Comparison of ENCODE assay signal across 8 cellular contexts in the genomic region with DNA sequence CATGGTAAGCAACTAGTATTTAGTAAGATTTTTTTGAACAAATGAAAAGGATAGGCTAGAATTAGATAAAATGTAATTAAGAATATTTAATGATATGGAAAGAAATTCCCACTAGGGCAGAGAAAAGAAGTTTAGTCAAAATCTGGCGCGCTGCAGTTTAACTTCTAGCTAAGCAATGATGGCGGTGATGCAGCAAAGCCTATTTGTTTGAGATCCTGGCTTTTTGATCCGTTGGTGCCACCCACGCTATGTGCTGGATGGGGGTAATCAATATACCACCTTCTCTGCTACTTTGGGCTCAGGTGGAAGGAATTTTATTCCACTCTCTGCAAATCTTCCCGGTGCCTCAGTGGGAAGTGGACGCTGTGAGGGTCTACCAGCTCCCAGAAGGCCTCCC. TPM values are rescaled to one million over a fixed set of nuclear protein-coding genes. Genes with fewer than 3 reads are reported as not detected.
DNase-seq lines count a peak whose midpoint lies in the region; ATAC-seq and TF ChIP-seq lines count a peak whose summit lies in the region.

No MANE protein-coding gene starts in this region.

- peaks cover 43% of the 10 kb centered on the region for H3K27me3 Mint-ChIP-seq in activated T-helper 2 cell treated with anti-CD3 and anti-CD28 coated beads, Interferon-gamma antibody, Interleukin-2, Interleukin-4, amounts not matched to agents 10 μg/mL and 5 μg/mL and 100 μg/mL, durations not matched to agents 14 hours and 24 hours and 36 hours (ENCODE audit: low read depth)

- H3K4me3 Mint-ChIP-seq in activated T-helper 2 cell treated with anti-CD3 and anti-CD28 coated beads, Interferon-gamma antibody, Interleukin-2, Interleukin-4, amounts not matched to agents 10 μg/mL and 5 μg/mL and 100 μg/mL, durations not matched to agents 14 hours and 24 hours and 36 hours (ENCODE audit: low read depth): no peak overlapping the region

- peak overlapping the region; percentile 87 for H3K9ac ChIP-seq in skeletal muscle satellite cell (ENCODE audit: low read depth, low read length)

- no peaks in the 10 kb centered on the region for H3K4me1 ChIP-seq in SJSA1 (replicated peaks)
- H3K4me1 ChIP-seq in skeletal muscle satellite cell (ENCODE audit: control insufficient read depth, insufficient read depth, low read length): peaks cover 23% of the 10 kb centered on the region

- no peak for ATAC-seq in GM21786 (IDR thresholded peaks at IDR 0.05; ENCODE audit: unreplicated experiment)
- no peak for ATAC-seq in GM19452 (IDR thresholded peaks at IDR 0.05; ENCODE audit: unreplicated experiment)

- H3K36me3 ChIP-seq in SJSA1 (no peaks in the 10 kb centered on the region), skeletal muscle satellite cell (ENCODE audit: insufficient read depth, low read length) (no peaks in the 10 kb centered on the region)

- peaks cover 2% of the 10 kb centered on the region for H3K9me3 Mint-ChIP-seq in activated T-helper 2 cell treated with anti-CD3 and anti-CD28 coated beads, Interferon-gamma antibody, Interleukin-2, Interleukin-4, amounts not matched to agents 10 μg/mL and 5 μg/mL and 100 μg/mL, durations not matched to agents 14 hours and 24 hours and 36 hours

- H3K4me1 Mint-ChIP-seq in activated T-helper 2 cell treated with anti-CD3 and anti-CD28 coated beads, Interferon-gamma antibody, Interleukin-2, Interleukin-4, amounts not matched to agents 10 μg/mL and 5 μg/mL and 100 μg/mL, durations not matched to agents 14 hours and 24 hours and 36 hours (ENCODE audit: low read depth): peaks cover 7% of the 10 kb centered on the region

- H3K4me2 ChIP-seq in skeletal muscle satellite cell (ENCODE audit: low read length): peak overlapping the region; percentile 96

- H3K27ac ChIP-seq in SJSA1: no peak overlapping the region

- intact Hi-C loops in activated T-helper 2 cell treated with anti-CD3 and anti-CD28 coated beads, Interferon-gamma antibody, Interleukin-2, Interleukin-4, amounts not matched to agents 10 μg/mL and 5 μg/mL and 100 μg/mL, durations not matched to agents 14 hours and 24 hours and 36 hours (cut with micrococcal nuclease): no loop called here

- no peak overlapping the region for H3K27ac Mint-ChIP-seq in activated T-helper 2 cell treated with anti-CD3 and anti-CD28 coated beads, Interferon-gamma antibody, Interleukin-2, Interleukin-4, amounts not matched to agents 10 μg/mL and 5 μg/mL and 100 μg/mL, durations not matched to agents 14 hours and 24 hours and 36 hours

- H3K4me3 ChIP-seq in GM12864 (ENCODE audit: low read depth, low read length) (peak overlapping the region; percentile 63), SJSA1 (peak overlapping the region; percentile 57), fibroblast of villous mesenchyme (ENCODE audit: low read depth, low read length) (peak overlapping the region; percentile 67), skeletal muscle satellite cell (ENCODE audit: low read length) (peak overlapping the region; percentile 97)

- TF ChIP-seq CTCF in GM12864 (IDR thresholded peaks at IDR 0.05; ENCODE audit: low read depth, low read length, missing control alignments) (no peak), fibroblast of villous mesenchyme (IDR thresholded peaks at IDR 0.05; ENCODE audit: insufficient read depth, low read depth, low read length) (no peak)

- DNase-seq in GM12864 (ENCODE audit: low read depth) (no peak), SJSA1 (ENCODE audit: low read depth in 1 of 2, low spot score in 2 of 2) (no peak), fibroblast of villous mesenchyme (ENCODE audit: low read depth) (no peak), iPS-NIHi11 (ENCODE audit: low spot score) (no peak)
- no peak for DNase-seq in activated T-helper 2 cell treated with anti-CD3 and anti-CD28 coated beads, Interferon-gamma antibody, Interleukin-2, Interleukin-4, amounts not matched to agents 10 μg/mL and 5 μg/mL and 100 μg/mL, durations not matched to agents 14 hours and 24 hours and 36 hours (ENCODE audit: low spot score)

- H3K9me3 ChIP-seq in SJSA1 (replicated peaks) (no peaks in the 10 kb centered on the region), skeletal muscle satellite cell (replicated peaks; ENCODE audit: low read length) (no peaks in the 10 kb centered on the region)

- H3K27me3 ChIP-seq in SJSA1 (replicated peaks) (no peaks in the 10 kb centered on the region), skeletal muscle satellite cell (ENCODE audit: control insufficient read depth, insufficient read depth, low read length) (no peaks in the 10 kb centered on the region)

- no peaks in the 10 kb centered on the region for H3K36me3 Mint-ChIP-seq in activated T-helper 2 cell treated with anti-CD3 and anti-CD28 coated beads, Interferon-gamma antibody, Interleukin-2, Interleukin-4, amounts not matched to agents 10 μg/mL and 5 μg/mL and 100 μg/mL, durations not matched to agents 14 hours and 24 hours and 36 hours (ENCODE audit: low read depth)

RNA-seq across cellular contexts. Expression of a gene that starts 0.4 kb away (rescaled TPM):
- 3.1 and 4.0 TPM in 2 replicates for total RNA-seq in SJSA1 (2014; rRNA removed; shearing (Covaris generic))
- total RNA-seq in fibroblast of villous mesenchyme: 20.0 and 29.4 TPM in 2 replicates
- 6.3 and 9.4 TPM in 2 replicates for total RNA-seq in skeletal muscle satellite cell (2012; rRNA removed)
- total RNA-seq in activated T-helper 2 cell treated with anti-CD3 and anti-CD28 coated beads, Interferon-gamma antibody, Interleukin-2, Interleukin-4, amounts not matched to agents 10 μg/mL and 5 μg/mL and 100 μg/mL, durations not matched to agents 14 hours and 24 hours and 36 hours: 0.43 and 0.48 TPM in 2 replicates
